In the genomic region with DNA sequence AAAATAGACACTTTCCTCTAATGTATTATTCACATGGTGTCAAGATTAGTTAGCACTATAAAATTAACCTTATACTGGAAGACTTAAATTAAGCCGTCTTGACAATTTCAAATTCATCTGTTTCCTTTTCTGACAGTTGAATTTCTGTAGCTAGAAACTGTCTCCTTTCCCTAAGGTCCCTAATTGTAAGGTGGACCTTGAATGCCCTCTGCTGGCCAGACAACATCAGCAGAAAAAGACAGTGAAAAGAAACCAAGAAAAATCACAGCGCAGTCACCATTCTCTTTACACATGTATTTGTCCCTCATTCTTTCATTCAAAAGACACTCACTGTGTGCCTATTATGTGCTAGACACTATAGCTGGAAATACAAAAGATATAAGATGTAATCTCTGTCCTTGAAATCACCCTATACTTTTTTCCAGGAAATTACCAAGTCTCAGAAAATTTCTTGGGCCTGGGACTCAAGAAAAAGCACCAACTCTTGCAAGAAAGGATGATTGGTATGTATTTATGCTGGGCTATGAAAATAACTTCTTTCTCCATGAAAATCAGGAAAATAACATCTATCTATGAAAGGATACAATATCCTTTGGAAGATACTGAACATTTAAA, we compare ENCODE assay signal across 8 cellular contexts. TPM values are rescaled to one million over a fixed set of nuclear protein-coding genes. Genes with fewer than 3 reads are reported as not detected.
A peak's percentile ranks its signal among the peaks of the same experiment; 100 is the strongest.
DNase-seq lines count a peak whose midpoint lies in the region; ATAC-seq and TF ChIP-seq lines count a peak whose summit lies in the region.

No MANE protein-coding gene starts in this region.

- no peaks in the 10 kb centered on the region for H3K36me3 ChIP-seq in transverse colon

- TF ChIP-seq POLR2A in transverse colon (IDR thresholded peaks at IDR 0.05) = no peak

- no peaks in the 10 kb centered on the region for H3K27me3 ChIP-seq in transverse colon

- no peak overlapping the region for H3K27ac ChIP-seq in transverse colon

- peak; percentile 49 to 60 (median 55) for TF ChIP-seq CTCF in transverse colon (IDR thresholded peaks at IDR 0.05)

- intact Hi-C loops in transverse colon (cut with DNase I; ENCODE audit: low total_unique reads) = no loop called here

- no peak for TF ChIP-seq EP300 in transverse colon (IDR thresholded peaks at IDR 0.05; ENCODE audit: low read depth)

- in situ Hi-C loops in transverse colon (cut with MboI; ENCODE audit: low pct_ligation_motif_present in 1 of 4, low pct_unique_long_range_greater_than_20kb in 1 of 4, low sequenced_read_pairs in 3 of 4) = no loop called here

- peak; percentile 89 for ATAC-seq in GM21526 (IDR thresholded peaks at IDR 0.05; ENCODE audit: low FRiP score, unreplicated experiment)

- peaks cover 0 to 5% (median 0%) of the 10 kb centered on the region in 4 donors for H3K4me1 ChIP-seq in transverse colon

- 26 to 50% methylated on average over 2 of the region's 2 CpGs for WGBS in transverse colon (ENCODE audit: low coverage in 1 of 2), 2 donors

- no peak overlapping the region for H3K4me3 ChIP-seq in transverse colon

- DNase-seq in NCI-H2227 (lab: John Stamatoyannopoulos, UW; ENCODE audit: unreplicated experiment) (peak; percentile 15), NCI-H2227 treated with DMSO at 0.1 percent for 48 hours (lab: John Stamatoyannopoulos, UW) (no peak), M059J (ENCODE audit: low read depth) (peak; percentile 55), T-helper 9 cell (peak; percentile 7), midbrain (lab: John Stamatoyannopoulos, UW) (peak; percentile 73), transverse colon (peak; percentile 28)
- DNase-seq in effector CD4-positive, alpha-beta T cell = peak; percentile 18

- no peaks in the 10 kb centered on the region for H3K9me3 ChIP-seq in transverse colon

RNA-seq across cellular contexts. Expression of gene AMBN, which starts 32.7 kb away (rescaled TPM):
- not detected in 2 replicates for total RNA-seq in M059J (2014; rRNA removed; shearing (Covaris generic))
- total RNA-seq in transverse colon = not detected

RNA-seq across cellular contexts. Expression of gene AMTN, which starts 41.0 kb away (rescaled TPM):
- total RNA-seq in M059J (2014; rRNA removed; shearing (Covaris generic)) = 1.8 and 4.2 TPM in 2 replicates
- not detected for total RNA-seq in transverse colon
